ENCODE assay signal across 13 cellular contexts in genomic region chr5:127898551-127899213, GRCh38.
A peak's percentile ranks its signal among the peaks of the same experiment; 100 is the strongest.
DNase-seq lines count a peak whose midpoint lies in the region; ATAC-seq and TF ChIP-seq lines count a peak whose summit lies in the region.
"Had no signal": no experiment of that assay in that cellular context is flagged by ENCODE, and none has a peak within 500 bp of the region (broad histone marks: within the 10 kb centered on the region; RNA-seq: fewer than 3 reads in every experiment).

No MANE protein-coding gene starts in this region.

- H3K4me1 Mint-ChIP-seq in naive thymus-derived CD8-positive, alpha-beta T cell, result no peaks in the 10 kb centered on the region
- no peaks in the 10 kb centered on the region for H3K4me1 Mint-ChIP-seq in CD8-positive, alpha-beta T cell (ENCODE audit: low read depth)

- no peak for TF ChIP-seq CTCF in PC-9 (conservative IDR thresholded peaks at IDR 0.05)
- TF ChIP-seq CTCF in fibroblast of mammary gland (conservative IDR thresholded peaks at IDR 0.05; ENCODE audit: control insufficient read depth, insufficient read depth, low read depth, low read length), result no peak
- TF ChIP-seq CTCF in CD8-positive, alpha-beta T cell (IDR thresholded peaks at IDR 0.05), result no peak

- POLR2A ChIA-PET in PC-9 (lab: Charles Lee; ENCODE audit: unreplicated experiment), result no interaction called here
- POLR2A ChIA-PET in naive thymus-derived CD8-positive, alpha-beta T cell (lab: Charles Lee), result no interaction called here
- POLR2A ChIA-PET in CD8-positive, alpha-beta T cell (lab: Charles Lee), result no interaction called here

- H4K20me1 ChIP-seq in PC-9 (ENCODE audit: insufficient read depth), result no peaks in the 10 kb centered on the region

- H3K4me3 Mint-ChIP-seq in naive thymus-derived CD8-positive, alpha-beta T cell, result no peak overlapping the region
- H3K4me3 Mint-ChIP-seq in CD8-positive, alpha-beta T cell, result no peak overlapping the region

- no peaks in the 10 kb centered on the region for H3K36me3 ChIP-seq in PC-9 (ENCODE audit: low read depth)
- H3K36me3 ChIP-seq in CD8-positive, alpha-beta T cell (ENCODE audit: insufficient read depth, low read length), result no peaks in the 10 kb centered on the region
- H3K36me3 ChIP-seq: pancreas, Peyer's patch had no signal

- CTCF ChIA-PET in PC-9 (lab: Charles Lee), result no interaction called here
- CTCF ChIA-PET in CD8-positive, alpha-beta T cell (lab: Charles Lee), result no interaction called here

- no peaks in the 10 kb centered on the region for H3K4me1 ChIP-seq in PC-9 (replicated peaks; ENCODE audit: insufficient read depth)
- no peaks in the 10 kb centered on the region for H3K4me1 ChIP-seq in CD8-positive, alpha-beta T cell (ENCODE audit: insufficient read depth, low read length)
- H3K4me1 ChIP-seq: pancreas, Peyer's patch had no signal

- no peaks in the 10 kb centered on the region for H3K27me3 ChIP-seq in PC-9 (ENCODE audit: insufficient read depth, low read depth)
- H3K27me3 ChIP-seq in CD8-positive, alpha-beta T cell (ENCODE audit: insufficient read depth, low read length), result no peaks in the 10 kb centered on the region
- H3K27me3 ChIP-seq: pancreas, Peyer's patch had no signal

- H3K4me3 ChIP-seq in PC-9 (no peak overlapping the region), fibroblast of mammary gland (ENCODE audit: control insufficient read depth, low read depth, low read length) (no peak overlapping the region)
- H3K4me3 ChIP-seq in CD8-positive, alpha-beta T cell (ENCODE audit: low read depth, low read length), result no peak overlapping the region
- H3K4me3 ChIP-seq: pancreas, Peyer's patch had no signal

- DNase-seq in stimulated activated CD4-positive, alpha-beta T cell treated with anti-CD3 and anti-CD28 coated beads, Interleukin-15, amount 100 ng/mL, for 48 hours (ENCODE audit: low read depth in 2 of 2), result peak; percentile 4 to 5
- DNase-seq in stimulated activated CD4-positive, alpha-beta T cell treated with anti-CD3 and anti-CD28 coated beads, Interleukin-4, amount 100 ng/mL, for 4 hours, result no peak
- DNase-seq in PC-9 (no peak), fibroblast of mammary gland (ENCODE audit: low read depth) (peak; percentile 45), NCI-H446 treated with DMSO at 0.1 percent for 48 hours (lab: John Stamatoyannopoulos, UW) (no peak)
- no peak for DNase-seq in naive thymus-derived CD8-positive, alpha-beta T cell
- DNase-seq in CD8-positive, alpha-beta T cell, result no peak
- DNase-seq: DMS79, H7, NCI-H446, pancreas, Peyer's patch had no signal

- H3K9me3 ChIP-seq in PC-9 (ENCODE audit: insufficient read depth, low read depth), result no peaks in the 10 kb centered on the region
- no peaks in the 10 kb centered on the region for H3K9me3 ChIP-seq in CD8-positive, alpha-beta T cell (ENCODE audit: low read length)
- H3K9me3 ChIP-seq: pancreas, Peyer's patch had no signal

- no peaks in the 10 kb centered on the region for H3K9me3 Mint-ChIP-seq in naive thymus-derived CD8-positive, alpha-beta T cell
- no peaks in the 10 kb centered on the region for H3K9me3 Mint-ChIP-seq in CD8-positive, alpha-beta T cell

- intact Hi-C loops in PC-9 (cut with micrococcal nuclease; ENCODE audit: unreplicated experiment), result no loop called here
- intact Hi-C loops in CD8-positive, alpha-beta T cell (cut with DNase I, micrococcal nuclease), result no loop called here

- ATAC-seq in naive thymus-derived CD8-positive, alpha-beta T cell, result no peak
- ATAC-seq in HG03442 (IDR thresholded peaks at IDR 0.05; ENCODE audit: unreplicated experiment), result no peak
- ATAC-seq in CD8-positive, alpha-beta T cell, result no peak
- ATAC-seq: pancreas had no signal

- H2AFZ ChIP-seq in PC-9, result 0 out of 2 replicates have a peak overlapping the region, but pooled peaks have one; percentile 13

- no peaks in the 10 kb centered on the region for H3K9me2 ChIP-seq in PC-9 (ENCODE audit: insufficient read depth)

- H3K36me3 Mint-ChIP-seq in naive thymus-derived CD8-positive, alpha-beta T cell, result no peaks in the 10 kb centered on the region
- H3K36me3 Mint-ChIP-seq in CD8-positive, alpha-beta T cell, result no peaks in the 10 kb centered on the region

- H3F3A ChIP-seq in PC-9 (ENCODE audit: insufficient read depth, low read depth), result no peaks in the 10 kb centered on the region

- no peaks in the 10 kb centered on the region for H3K79me2 ChIP-seq in PC-9 (ENCODE audit: low read depth)

- BruUV-seq in PC-9 (replicated peaks; lab: Mats Ljungman, UMichigan), result no TSS peak

- H3K27me3 Mint-ChIP-seq in naive thymus-derived CD8-positive, alpha-beta T cell, result peaks cover 0 to 3% (median 0%) of the 10 kb centered on the region in 5 donors
- H3K27me3 Mint-ChIP-seq in CD8-positive, alpha-beta T cell (ENCODE audit: low read depth), result no peaks in the 10 kb centered on the region

- no peak overlapping the region for H3K27ac ChIP-seq in PC-9
- no peak overlapping the region for H3K27ac ChIP-seq in CD8-positive, alpha-beta T cell (ENCODE audit: low read depth, low read length)
- H3K27ac ChIP-seq: pancreas, Peyer's patch had no signal

- H3K27ac Mint-ChIP-seq in naive thymus-derived CD8-positive, alpha-beta T cell, result no peak overlapping the region
- no peak overlapping the region for H3K27ac Mint-ChIP-seq in CD8-positive, alpha-beta T cell

- no peak overlapping the region for H3K4me2 ChIP-seq in PC-9

Comparison
In these comparisons a context has a peak if more than half of its experiments do, and no peak if none do; other contexts are left out.
1. DNase-seq: peak in stimulated activated CD4-positive, alpha-beta T cell treated with anti-CD3 and anti-CD28 coated beads, Interleukin-15, amount 100 ng/mL, for 48 hours (2 of 2) and fibroblast of mammary gland (single experiment); none in stimulated activated CD4-positive, alpha-beta T cell treated with anti-CD3 and anti-CD28 coated beads, Interleukin-4, amount 100 ng/mL, for 4 hours (0 of 2), PC-9 (0 of 2), naive thymus-derived CD8-positive, alpha-beta T cell (0 of 10), CD8-positive, alpha-beta T cell (0 of 7) and NCI-H446 treated with DMSO at 0.1 percent for 48 hours (single experiment).